Comparison of ENCODE assay signal across 9 cellular contexts in the genomic region with DNA sequence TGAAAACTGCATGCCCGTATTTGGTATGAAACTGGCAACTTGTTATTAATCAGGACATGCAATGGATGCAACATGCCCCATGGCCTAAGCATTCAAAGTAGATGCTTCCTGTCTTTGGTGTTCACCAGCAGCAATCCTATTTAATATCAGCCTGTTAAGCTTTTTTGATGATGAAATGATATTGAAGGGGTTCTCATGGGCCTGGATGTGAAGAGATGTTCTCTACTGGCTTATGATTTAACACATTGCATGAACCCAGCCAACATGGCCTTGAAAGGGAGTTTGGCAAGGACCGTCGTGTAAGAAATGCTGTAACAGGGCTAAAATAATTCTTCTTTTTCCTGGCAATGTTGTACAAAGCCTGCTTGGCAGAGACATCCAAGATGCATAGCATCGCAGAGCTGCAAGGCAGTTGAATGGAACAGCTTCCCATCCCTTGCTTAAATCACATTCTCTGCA.
DNase-seq lines count a peak whose midpoint lies in the region; TF ChIP-seq lines count a peak whose summit lies in the region.
"Had no signal": no experiment of that assay in that cellular context is flagged by ENCODE, and none has a peak within 500 bp of the region (broad histone marks: within the 10 kb centered on the region; RNA-seq: fewer than 3 reads in every experiment).

No MANE protein-coding gene starts in this region.

- H2BK5ac ChIP-seq in mesenchymal stem cell (ENCODE audit: low read depth, low read length, poor library complexity, severe bottlenecking): no peak overlapping the region

- H3K9me3 ChIP-seq in mesenchymal stem cell (ENCODE audit: control insufficient read depth, low read length): no peaks in the 10 kb centered on the region
- H3K9me3 ChIP-seq in transverse colon: no peaks in the 10 kb centered on the region

- H3K14ac ChIP-seq in mesenchymal stem cell (ENCODE audit: low read length in 2 of 2): no peak overlapping the region

- H3K4me1 Mint-ChIP-seq in activated naive CD4-positive, alpha-beta T cell treated with anti-CD3 and anti-CD28 coated beads for 36 hours (ENCODE audit: low read depth): peaks cover 33% of the 10 kb centered on the region

- H3K23ac ChIP-seq in mesenchymal stem cell (ENCODE audit: low read length in 2 of 2): no peak overlapping the region

- H3K4me2 ChIP-seq in mesenchymal stem cell (ENCODE audit: low read length, poor library complexity, severe bottlenecking): no peak overlapping the region

- no peak overlapping the region for H2BK120ac ChIP-seq in mesenchymal stem cell (ENCODE audit: low read depth, low read length)

- peak overlapping the region; percentile 81 for H3K9ac ChIP-seq in mesenchymal stem cell (ENCODE audit: low read length)

- no peak overlapping the region for H4K8ac ChIP-seq in mesenchymal stem cell (ENCODE audit: low read length)

- no peak for DNase-seq in activated naive CD4-positive, alpha-beta T cell treated with anti-CD3 and anti-CD28 coated beads for 36 hours
- no peak for DNase-seq in activated naive CD4-positive, alpha-beta T cell treated with Interleukin-2 at 50 U/mL for 16 hours
- DNase-seq in mesenchymal stem cell: peak; percentile 11
- no peak for DNase-seq in transverse colon
- no peak for DNase-seq in DMS79 treated with DMSO at 0.1 percent for 48 hours (lab: John Stamatoyannopoulos, UW)
- DNase-seq in stimulated activated CD4-positive, alpha-beta T cell treated with anti-CD3 and anti-CD28 coated beads, Interleukin-2, amount 100 ng/mL, for 48 hours: no peak
- DNase-seq in NK-92 treated with Interleukin-12 subunit alpha and Interleukin-12 subunit beta, amount 100 ng/mL, for 24 hours (lab: John Stamatoyannopoulos, UW): no peak
- DNase-seq: NCI-H2107 had no signal

- H3K36me3 Mint-ChIP-seq in activated naive CD4-positive, alpha-beta T cell treated with anti-CD3 and anti-CD28 coated beads for 36 hours (ENCODE audit: low read depth): peaks cover 34% of the 10 kb centered on the region

- H3K18ac ChIP-seq in mesenchymal stem cell (ENCODE audit: low read depth in 1 of 2, low read length in 2 of 2): no peak overlapping the region

- TF ChIP-seq EP300 in transverse colon (IDR thresholded peaks at IDR 0.05; ENCODE audit: low read depth): peak; percentile 5

- no peak overlapping the region for H2BK15ac ChIP-seq in mesenchymal stem cell (ENCODE audit: low read depth, poor library complexity, severe bottlenecking)

- peak overlapping the region in 1 of 2 experiments; percentile 66 for H3K4me3 ChIP-seq in mesenchymal stem cell (ENCODE audit: insufficient read depth in 1 of 2, low read depth in 1 of 2, low read length in 2 of 2)
- peak overlapping the region in 1 of 4 donors; percentile 7 for H3K4me3 ChIP-seq in transverse colon

- intact Hi-C loops in activated naive CD4-positive, alpha-beta T cell treated with anti-CD3 and anti-CD28 coated beads for 36 hours (cut with micrococcal nuclease): loop anchor here (1.0 to 5.0 kb wide), 4 partner anchors 32 to 716 kb away; partner anchors contain the start of genes PUM3 and SMARCA2
- intact Hi-C loops in transverse colon (cut with DNase I; ENCODE audit: low total_unique reads): no loop called here

- H3K27me3 ChIP-seq in mesenchymal stem cell (ENCODE audit: control insufficient read depth in 1 of 2, insufficient read depth in 1 of 2, low read length in 2 of 2) (no peaks in the 10 kb centered on the region), transverse colon (no peaks in the 10 kb centered on the region)

- no peak overlapping the region for H2BK12ac ChIP-seq in mesenchymal stem cell (ENCODE audit: low read length in 2 of 2)

- peak overlapping the region; percentile 13 for H3K27ac Mint-ChIP-seq in activated naive CD4-positive, alpha-beta T cell treated with anti-CD3 and anti-CD28 coated beads for 36 hours

- H3K4me3 Mint-ChIP-seq in activated naive CD4-positive, alpha-beta T cell treated with anti-CD3 and anti-CD28 coated beads for 36 hours: no peak overlapping the region

- no peaks in the 10 kb centered on the region for H3K27me3 Mint-ChIP-seq in activated naive CD4-positive, alpha-beta T cell treated with anti-CD3 and anti-CD28 coated beads for 36 hours (ENCODE audit: low read depth)

- H4K91ac ChIP-seq in mesenchymal stem cell (ENCODE audit: low read length): no peak overlapping the region

- peaks cover 30% of the 10 kb centered on the region for H3K79me1 ChIP-seq in mesenchymal stem cell (replicated peaks; ENCODE audit: low read length, poor library complexity, severe bottlenecking)

- H3K27ac ChIP-seq in cingulate gyrus (ENCODE audit: low read depth, low read length) (peak overlapping the region; percentile 51), mesenchymal stem cell (ENCODE audit: low read length, poor library complexity, severe bottlenecking) (no peak overlapping the region), transverse colon (peak overlapping the region; percentile 66 to 79 (median 74))

- 97% methylated on average over 4 of the region's 4 CpGs for WGBS in mesenchymal stem cell
- 45 to 71% methylated on average over 4 of the region's 4 CpGs for WGBS in transverse colon (ENCODE audit: low coverage in 1 of 2), 2 donors

- TF ChIP-seq CTCF in transverse colon (IDR thresholded peaks at IDR 0.05): no peak

- TF ChIP-seq POLR2A in transverse colon (IDR thresholded peaks at IDR 0.05): no peak

- no peak overlapping the region for H3K4ac ChIP-seq in mesenchymal stem cell (ENCODE audit: low read depth in 1 of 2, low read length in 2 of 2)

- H3K36me3 ChIP-seq in mesenchymal stem cell (ENCODE audit: control insufficient read depth in 1 of 2, insufficient read depth in 2 of 2, low read depth in 1 of 2, low read length in 2 of 2) (peaks cover 13 to 42% of the 10 kb centered on the region in 2 experiments), transverse colon (peaks cover 0 to 20% (median 3%) of the 10 kb centered on the region in 4 donors)

- no peaks in the 10 kb centered on the region for H3K9me3 Mint-ChIP-seq in activated naive CD4-positive, alpha-beta T cell treated with anti-CD3 and anti-CD28 coated beads for 36 hours

- peaks cover 12% of the 10 kb centered on the region for H3K4me1 ChIP-seq in mesenchymal stem cell (ENCODE audit: control insufficient read depth, insufficient read depth, low read depth, low read length)
- peaks cover 0 to 28% (median 5%) of the 10 kb centered on the region in 4 donors for H3K4me1 ChIP-seq in transverse colon

- in situ Hi-C loops in transverse colon (cut with MboI; ENCODE audit: low pct_ligation_motif_present in 1 of 4, low pct_unique_long_range_greater_than_20kb in 1 of 4, low sequenced_read_pairs in 3 of 4): loop anchor here in 2 of 4 donors (25.0 kb wide), 1 partner anchor 711 kb away; the partner anchor contains the start of gene PUM3 (in 2 of the 2)

- CTCF ChIA-PET in activated naive CD4-positive, alpha-beta T cell treated with anti-CD3 and anti-CD28 coated beads for 36 hours (lab: Charles Lee): no interaction called here

- H2AFZ ChIP-seq in mesenchymal stem cell (ENCODE audit: low read depth, low read length): no peak overlapping the region

- no peak overlapping the region for H2AK5ac ChIP-seq in mesenchymal stem cell (ENCODE audit: low read length, severe bottlenecking)
